32 cellular contexts compared by ENCODE assay signal in the genomic region with DNA sequence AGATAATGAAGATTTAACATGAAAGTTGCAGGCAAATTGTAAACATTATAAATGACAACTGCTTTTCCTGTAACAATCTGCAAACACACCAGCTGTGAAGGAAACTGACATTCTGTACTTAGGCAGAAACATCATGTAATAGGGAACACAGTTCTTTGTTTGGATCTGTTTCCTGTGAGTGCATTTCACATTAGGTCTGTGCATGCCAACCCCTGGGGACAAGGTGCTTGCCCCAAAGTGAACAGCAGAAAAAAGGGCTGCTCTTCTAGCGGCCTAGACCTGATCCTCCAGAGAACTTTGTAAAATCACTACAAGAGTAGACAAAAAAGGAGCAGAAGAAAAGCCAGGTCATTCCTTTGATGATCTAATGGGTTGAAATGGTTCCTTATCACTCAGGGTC.
DNase-seq lines count a peak whose midpoint lies in the region; ATAC-seq and TF ChIP-seq lines count a peak whose summit lies in the region.
"Had no signal": no experiment of that assay in that cellular context is flagged by ENCODE, and none has a peak within 500 bp of the region (broad histone marks: within the 10 kb centered on the region; RNA-seq: fewer than 3 reads in every experiment).

No MANE protein-coding gene starts in this region.

- peaks cover 4% of the 10 kb centered on the region for H3K27me3 Mint-ChIP-seq in activated naive CD4-positive, alpha-beta T cell treated with anti-CD3 and anti-CD28 coated beads, Interleukin-2, amount 10 ng/mL, durations not matched to agents 7 days and 5 days
- H3K27me3 Mint-ChIP-seq in activated naive CD4-positive, alpha-beta T cell treated with anti-CD3 and anti-CD28 coated beads for 36 hours (ENCODE audit: low read depth), result peaks cover 19% of the 10 kb centered on the region
- peaks cover 26% of the 10 kb centered on the region for H3K27me3 Mint-ChIP-seq in activated T-cell treated with anti-CD3 and anti-CD28 coated beads, Interleukin-2, amount 50 U/mL, for 4 hours (ENCODE audit: low read depth)

- H3K36me3 Mint-ChIP-seq in activated naive CD4-positive, alpha-beta T cell treated with anti-CD3 and anti-CD28 coated beads, Interleukin-2, amount 10 ng/mL, durations not matched to agents 7 days and 5 days, result peaks cover 1% of the 10 kb centered on the region
- no peaks in the 10 kb centered on the region for H3K36me3 Mint-ChIP-seq in activated naive CD4-positive, alpha-beta T cell treated with anti-CD3 and anti-CD28 coated beads for 36 hours (ENCODE audit: low read depth)
- H3K36me3 Mint-ChIP-seq in activated T-cell treated with anti-CD3 and anti-CD28 coated beads, Interleukin-2, amount 50 U/mL, for 4 hours (ENCODE audit: insufficient read depth), result no peaks in the 10 kb centered on the region

- 56% methylated on average over 1 of the region's 1 CpG for WGBS in thymus

- H3K9me3 Mint-ChIP-seq in activated naive CD4-positive, alpha-beta T cell treated with anti-CD3 and anti-CD28 coated beads, Interleukin-2, amount 10 ng/mL, durations not matched to agents 7 days and 5 days, result peaks cover 11% of the 10 kb centered on the region
- H3K9me3 Mint-ChIP-seq in activated naive CD4-positive, alpha-beta T cell treated with anti-CD3 and anti-CD28 coated beads for 36 hours, result peaks cover 8% of the 10 kb centered on the region
- H3K9me3 Mint-ChIP-seq in activated T-cell treated with anti-CD3 and anti-CD28 coated beads, Interleukin-2, amount 50 U/mL, for 4 hours, result peaks cover 9% of the 10 kb centered on the region

- no peak for TF ChIP-seq CTCF in VCaP (conservative IDR thresholded peaks at IDR 0.05)

- no peaks in the 10 kb centered on the region for H3K9me3 ChIP-seq in thymus (ENCODE audit: control insufficient read depth)
- H3K9me3 ChIP-seq: ascending aorta had no signal

- H3K4me3 Mint-ChIP-seq in activated naive CD4-positive, alpha-beta T cell treated with anti-CD3 and anti-CD28 coated beads, Interleukin-2, amount 10 ng/mL, durations not matched to agents 7 days and 5 days, result no peak overlapping the region
- H3K4me3 Mint-ChIP-seq in activated naive CD4-positive, alpha-beta T cell treated with anti-CD3 and anti-CD28 coated beads for 36 hours, result no peak overlapping the region
- no peak overlapping the region for H3K4me3 Mint-ChIP-seq in activated T-cell treated with anti-CD3 and anti-CD28 coated beads, Interleukin-2, amount 50 U/mL, for 4 hours
- H3K4me3 Mint-ChIP-seq: activated CD4-positive, alpha-beta T cell treated with anti-CD3 and anti-CD28 coated beads for 36 hours; HFFc6; neural crest cell had no signal

- CTCF ChIA-PET in activated naive CD4-positive, alpha-beta T cell treated with anti-CD3 and anti-CD28 coated beads, Interleukin-2, amount 10 ng/mL, durations not matched to agents 7 days and 5 days (lab: Charles Lee), result no interaction called here
- CTCF ChIA-PET in activated naive CD4-positive, alpha-beta T cell treated with anti-CD3 and anti-CD28 coated beads for 36 hours (lab: Charles Lee), result interaction anchor here (0.6 kb wide), 1 partner anchor 91 kb away, joined by 3 read pairs; no protein-coding TSS in a partner anchor

- no peak for DNase-seq in activated naive CD4-positive, alpha-beta T cell treated with anti-CD3 and anti-CD28 coated beads, Interleukin-2, amount 10 ng/mL, durations not matched to agents 7 days and 5 days
- no peak for DNase-seq in activated naive CD4-positive, alpha-beta T cell treated with anti-CD3 and anti-CD28 coated beads for 36 hours
- DNase-seq in activated T-cell treated with anti-CD3 and anti-CD28 coated beads, Interleukin-2, amount 50 U/mL, for 4 hours, result no peak
- DNase-seq in amygdala (lab: John Stamatoyannopoulos, UW), result no peak
- DNase-seq: activated naive CD4-positive, alpha-beta T cell treated with Interleukin-2 at 50 U/mL for 16 hours; COR-L47; cortex of kidney; foreskin keratinocyte; GDM1; GM23248; HFFc6; IMR-90; mammary epithelial cell; NCI-H1105 treated with DMSO at 0.1 percent for 48 hours; NCI-H2029 treated with DMSO at 0.1 percent for 48 hours; NCI-H446; NCI-H82; OCI-M1; small intestine had no signal

- no peaks in the 10 kb centered on the region for H3K36me3 ChIP-seq in thymus (ENCODE audit: control insufficient read depth, insufficient read depth)
- H3K36me3 ChIP-seq: ascending aorta, esophagus muscularis mucosa, tibial nerve had no signal

- peaks cover 11% of the 10 kb centered on the region for H3K4me1 Mint-ChIP-seq in activated naive CD4-positive, alpha-beta T cell treated with anti-CD3 and anti-CD28 coated beads, Interleukin-2, amount 10 ng/mL, durations not matched to agents 7 days and 5 days
- H3K4me1 Mint-ChIP-seq in activated naive CD4-positive, alpha-beta T cell treated with anti-CD3 and anti-CD28 coated beads for 36 hours (ENCODE audit: low read depth), result peaks cover 4% of the 10 kb centered on the region
- H3K4me1 Mint-ChIP-seq in activated T-cell treated with anti-CD3 and anti-CD28 coated beads, Interleukin-2, amount 50 U/mL, for 4 hours (ENCODE audit: low read depth), result peaks cover 6% of the 10 kb centered on the region

- H3K27ac Mint-ChIP-seq in activated naive CD4-positive, alpha-beta T cell treated with anti-CD3 and anti-CD28 coated beads, Interleukin-2, amount 10 ng/mL, durations not matched to agents 7 days and 5 days, result peak overlapping the region; percentile 58
- no peak overlapping the region for H3K27ac Mint-ChIP-seq in activated naive CD4-positive, alpha-beta T cell treated with anti-CD3 and anti-CD28 coated beads for 36 hours
- H3K27ac Mint-ChIP-seq: activated CD4-positive, alpha-beta T cell treated with anti-CD3 and anti-CD28 coated beads for 36 hours; activated T-cell treated with anti-CD3 and anti-CD28 coated beads, Interleukin-2, amount 50 U/mL, for 72 hours; HFFc6; T-helper 2 cell treated with Interferon-gamma antibody and Interleukin-4, amounts not matched to agents 5 μg/mL and 100 μg/mL, for 36 hours had no signal

- intact Hi-C loops in activated naive CD4-positive, alpha-beta T cell treated with anti-CD3 and anti-CD28 coated beads for 36 hours (cut with micrococcal nuclease), result no loop called here

- ATAC-seq in HG03066 (IDR thresholded peaks at IDR 0.05; ENCODE audit: low read depth, unreplicated experiment) (peak; percentile 35), HG03432 (IDR thresholded peaks at IDR 0.05; ENCODE audit: unreplicated experiment) (no peak)
- no peak for ATAC-seq in activated T-cell treated with anti-CD3 and anti-CD28 coated beads, Interleukin-2, amount 50 U/mL, for 4 hours
- ATAC-seq: foreskin keratinocyte had no signal

- H3K27ac ChIP-seq in VCaP, result peak overlapping the region; percentile 2; the same call in 1 of the 2 replicates
- H3K27ac ChIP-seq in thymus (ENCODE audit: low read depth), result peak overlapping the region; percentile 92
- H3K27ac ChIP-seq: ascending aorta, esophagus muscularis mucosa, foreskin keratinocyte, GM23248, parathyroid adenoma, SK-N-MC, tibial nerve had no signal

- H3K4me1 ChIP-seq in thymus (ENCODE audit: control insufficient read depth, insufficient read depth, low read length), result peaks cover 9% of the 10 kb centered on the region
- H3K4me1 ChIP-seq: ascending aorta, esophagus muscularis mucosa, parathyroid adenoma, tibial nerve had no signal

- H3K4me3 ChIP-seq in thymus (ENCODE audit: low read length), result no peak overlapping the region
- H3K4me3 ChIP-seq: ascending aorta, esophagus muscularis mucosa, GM23248, SK-N-MC, tibial nerve had no signal

- H3K27me3 ChIP-seq in thymus (ENCODE audit: control insufficient read depth, insufficient read depth), result no peaks in the 10 kb centered on the region
- H3K27me3 ChIP-seq: ascending aorta, esophagus muscularis mucosa, tibial nerve had no signal
